In genomic region chr1:181105134-181106021, GRCh38 we compare ENCODE assay signal across 8 cellular contexts. TPM values are rescaled to one million over a fixed set of nuclear protein-coding genes. Genes with fewer than 3 reads are reported as not detected.
DNase-seq lines count a peak whose midpoint lies in the region; ATAC-seq and TF ChIP-seq lines count a peak whose summit lies in the region.

No MANE protein-coding gene starts in this region.

- H3K79me2 ChIP-seq in GM23248 (ENCODE audit: insufficient read depth) = peaks cover 19% of the 10 kb centered on the region; the same call in 1 of the 2 replicates

- H3K4me2 ChIP-seq in GM23248 (ENCODE audit: unreplicated experiment) = peak overlapping the region; percentile 93

- no peaks in the 10 kb centered on the region for H3K36me3 Mint-ChIP-seq in nephron (ENCODE audit: low read depth)

- no peaks in the 10 kb centered on the region for H3K9me2 ChIP-seq in GM23248 (ENCODE audit: insufficient read depth)

- H3K27ac ChIP-seq in GM23248 (peak overlapping the region; percentile 44), RWPE2 (ENCODE audit: poor library complexity, severe bottlenecking) (peak overlapping the region; percentile 97)

- peak overlapping the region; percentile 92 to 93 (median 92) for H3K4me3 Mint-ChIP-seq in nephron

- no peaks in the 10 kb centered on the region for H3K9me3 Mint-ChIP-seq in nephron

- DNase-seq in DMS79 treated with DMSO at 0.1 percent for 48 hours (lab: John Stamatoyannopoulos, UW) = peak; percentile 82
- peak; percentile 93 for DNase-seq in GM23248
- DNase-seq in LNCaP clone FGC (ENCODE audit: low read depth) = peak; percentile 35
- DNase-seq in RWPE2 (ENCODE audit: low spot score) = peak; percentile 97
- peak; percentile 93 for DNase-seq in activated T-helper 9 cell treated with anti-CD3 and anti-CD28 coated beads, Interleukin-2, amount 50 U/mL, for 16 hours (ENCODE audit: low read depth)
- peak; percentile 90 for DNase-seq in fibroblast of pulmonary artery (ENCODE audit: low read depth)
- DNase-seq in stimulated activated naive CD8-positive, alpha-beta T cell treated with anti-CD3 and anti-CD28 coated beads, Interleukin-15, Interleukin-2, amounts not matched to agents 100 U/mL and 50 U/mL, for 24 hours = peak; percentile 94

- H3K36me3 ChIP-seq in GM23248 (ENCODE audit: low read depth) (no peaks in the 10 kb centered on the region), RWPE2 (ENCODE audit: low read depth) (no peaks in the 10 kb centered on the region)

- peak overlapping the region; percentile 83 for H2AFZ ChIP-seq in GM23248

- peak overlapping the region; percentile 96 for H3K9ac ChIP-seq in GM23248

- in situ Hi-C loops in GM23248 (cut with MboI) = no loop called here

- H3K4me1 ChIP-seq in GM23248 (ENCODE audit: insufficient read depth) (peaks cover 37% of the 10 kb centered on the region), RWPE2 (ENCODE audit: insufficient read depth, poor library complexity, severe bottlenecking) (peaks cover 64% of the 10 kb centered on the region)

- H3K27me3 Mint-ChIP-seq in nephron (ENCODE audit: low read depth) = peaks cover 4% of the 10 kb centered on the region

- H4K20me1 ChIP-seq in GM23248 (ENCODE audit: insufficient read depth) = no peaks in the 10 kb centered on the region

- TF ChIP-seq CTCF in LNCaP clone FGC (IDR thresholded peaks at IDR 0.05; ENCODE audit: control insufficient read depth, extremely low read depth, insufficient read depth) = no peak
- TF ChIP-seq CTCF in RWPE2 (IDR thresholded peaks at IDR 0.05; ENCODE audit: poor library complexity, severe bottlenecking) = no peak
- TF ChIP-seq CTCF in fibroblast of pulmonary artery (IDR thresholded peaks at IDR 0.05; ENCODE audit: low read length, missing control alignments) = no peak
- no peak for TF ChIP-seq CTCF in nephron (IDR thresholded peaks at IDR 0.05; ENCODE audit: unreplicated experiment in 3 of 3)

- H3K9me3 ChIP-seq in GM23248 (ENCODE audit: low read depth) (no peaks in the 10 kb centered on the region), RWPE2 (ENCODE audit: severe bottlenecking) (no peaks in the 10 kb centered on the region)

- H3F3A ChIP-seq in GM23248 (ENCODE audit: insufficient read depth) = peaks cover 37% of the 10 kb centered on the region

- no peaks in the 10 kb centered on the region for H3K27me3 ChIP-seq in GM23248 (replicated peaks; ENCODE audit: insufficient read depth)
- no peaks in the 10 kb centered on the region for H3K27me3 ChIP-seq in RWPE2 (ENCODE audit: insufficient read depth, poor library complexity, severe bottlenecking)

- peak overlapping the region; percentile 81 to 98 (median 97) for H3K27ac Mint-ChIP-seq in nephron

- 3 to 5% methylated on average over 46 to 67 of the region's 104 CpGs for WGBS in GM23248 (ENCODE audit: low coverage in 1 of 2, low lambda C conversion rate in 2 of 2, missing lambda C conversion rate in 2 of 2), 2 experiments

- H3K4me3 ChIP-seq in GM23248 = peak overlapping the region; percentile 97
- H3K4me3 ChIP-seq in LNCaP clone FGC (ENCODE audit: low read depth, low read length) = peak overlapping the region; percentile 73
- H3K4me3 ChIP-seq in RWPE2 (ENCODE audit: severe bottlenecking) = peak overlapping the region; percentile 48
- peak overlapping the region; percentile 69 for H3K4me3 ChIP-seq in fibroblast of pulmonary artery (replicated peaks; ENCODE audit: low read depth, low read length)

- H3K4me1 Mint-ChIP-seq in nephron = peaks cover 77% of the 10 kb centered on the region

- ATAC-seq in RWPE2 (ENCODE audit: low read depth) = peak; percentile 64
- peak; percentile 87 for ATAC-seq in stimulated activated naive CD8-positive, alpha-beta T cell treated with anti-CD3 and anti-CD28 coated beads, Interleukin-15, Interleukin-2, amounts not matched to agents 100 U/mL and 50 U/mL, for 24 hours

RNA-seq across cellular contexts. Expression of gene IER5, which starts 16.9 kb away (rescaled TPM):
- 33.6 and 38.5 TPM in 2 replicates for total RNA-seq in GM23248 (2014; rRNA removed; shearing (Covaris generic))
- polyA plus RNA-seq in GM23248 (2016; fragmentation: Nextera tagmentation; extraction: Ambion mirVana) = 8.1 and 10.8 TPM in 2 replicates

Comparison
In these comparisons a context has a peak if more than half of its experiments do, and no peak if none do; other contexts are left out.
1. Peak in every context shown above with its lines: DNase-seq, ATAC-seq, H3K4me3 ChIP-seq and H3K27ac ChIP-seq.
2. DNase-seq: peak in every context shown above with its lines; median percentile 97 in RWPE2; 94 in stimulated activated naive CD8-positive, alpha-beta T cell treated with anti-CD3 and anti-CD28 coated beads, Interleukin-15, Interleukin-2, amounts not matched to agents 100 U/mL and 50 U/mL, for 24 hours; 93 in GM23248; 93 in activated T-helper 9 cell treated with anti-CD3 and anti-CD28 coated beads, Interleukin-2, amount 50 U/mL, for 16 hours; 90 in fibroblast of pulmonary artery; 82 in DMS79 treated with DMSO at 0.1 percent for 48 hours; 35 in LNCaP clone FGC.